8 cellular contexts compared by ENCODE assay signal in genomic region chr5:53479045-53479655, GRCh38. TPM values are rescaled to one million over a fixed set of nuclear protein-coding genes. Genes with fewer than 3 reads are reported as not detected.
A peak's percentile ranks its signal among the peaks of the same experiment; 100 is the strongest.
DNase-seq lines count a peak whose midpoint lies in the region; ATAC-seq and TF ChIP-seq lines count a peak whose summit lies in the region.

No MANE protein-coding gene starts in this region.

- CTCF ChIA-PET in naive thymus-derived CD4-positive, alpha-beta T cell (lab: Charles Lee): interaction anchor here (1.0 kb wide), 1 partner anchor 752 kb away, joined by 4 read pairs; no protein-coding TSS in a partner anchor

- H3K4me3 Mint-ChIP-seq in IgD-negative memory B cell: peak overlapping the region; percentile 82 to 98 (median 96)
- H3K4me3 Mint-ChIP-seq in chondrocyte (ENCODE audit: unreplicated experiment): peak overlapping the region; percentile 82
- peak overlapping the region; percentile 86 to 96 (median 92) for H3K4me3 Mint-ChIP-seq in naive thymus-derived CD4-positive, alpha-beta T cell

- H3K27ac ChIP-seq in BLaER1 treated with 17β-estradiol and CSF1 and Interleukin-3, amounts not matched to agents 10 nM and 100 nM: peak overlapping the region in 7 of 11 experiments; percentile 10 to 63 (median 53); a peak in 12 of 22 replicates
- no peak overlapping the region for H3K27ac ChIP-seq in naive thymus-derived CD4-positive, alpha-beta T cell (ENCODE audit: low read depth, low read length)

- H3K4me3 ChIP-seq in BLaER1 treated with 17β-estradiol and CSF1 and Interleukin-3, amounts not matched to agents 10 nM and 100 nM: peak overlapping the region; percentile 59 to 79 (median 66)
- H3K4me3 ChIP-seq in naive thymus-derived CD4-positive, alpha-beta T cell (ENCODE audit: low read length): peak overlapping the region; percentile 50

- peaks cover 16 to 45% (median 37%) of the 10 kb centered on the region in 10 experiments for H3K4me1 ChIP-seq in BLaER1 treated with 17β-estradiol and CSF1 and Interleukin-3, amounts not matched to agents 10 nM and 100 nM
- H3K4me1 ChIP-seq in naive thymus-derived CD4-positive, alpha-beta T cell (ENCODE audit: control insufficient read depth in 2 of 2, insufficient read depth in 2 of 2, low read length in 2 of 2): peaks cover 10 to 11% of the 10 kb centered on the region in 2 donors

- POLR2A ChIA-PET in naive thymus-derived CD4-positive, alpha-beta T cell (lab: Charles Lee): no interaction called here

- H3K36me3 Mint-ChIP-seq in IgD-negative memory B cell (peaks cover 2% of the 10 kb centered on the region), chondrocyte (ENCODE audit: low read depth) (no peaks in the 10 kb centered on the region)
- H3K36me3 Mint-ChIP-seq in naive thymus-derived CD4-positive, alpha-beta T cell: peaks cover 0 to 9% (median 4%) of the 10 kb centered on the region in 5 donors

- peak overlapping the region; percentile 40 to 78 (median 73); a peak in 21 of 22 replicates for H3K9ac ChIP-seq in BLaER1 treated with 17β-estradiol and CSF1 and Interleukin-3, amounts not matched to agents 10 nM and 100 nM

- no peak for TF ChIP-seq CTCF in chondrocyte (IDR thresholded peaks at IDR 0.05)

- H3K9me3 Mint-ChIP-seq in IgD-negative memory B cell (no peaks in the 10 kb centered on the region), chondrocyte (ENCODE audit: low read depth) (no peaks in the 10 kb centered on the region)
- H3K9me3 Mint-ChIP-seq in naive thymus-derived CD4-positive, alpha-beta T cell: peaks cover 0 to 5% (median 0%) of the 10 kb centered on the region in 11 donors

- peaks cover 0 to 27% (median 0%) of the 10 kb centered on the region in 11 experiments; a peak in 6 of 22 replicates for H4K20me1 ChIP-seq in BLaER1 treated with 17β-estradiol and CSF1 and Interleukin-3, amounts not matched to agents 10 nM and 100 nM

- H3K4me2 ChIP-seq in BLaER1 treated with 17β-estradiol and CSF1 and Interleukin-3, amounts not matched to agents 10 nM and 100 nM: peak overlapping the region; percentile 94 to 99 (median 98)

- no peak for DNase-seq in chondrocyte (ENCODE audit: low spot score)
- DNase-seq in naive thymus-derived CD4-positive, alpha-beta T cell: peak in 2 of 9 donors; percentile 4 to 9
- no peak for DNase-seq in NCI-H226
- no peak for DNase-seq in activated gamma-delta T cell treated with Interleukin-2 at 50 U/mL for 16 hours

- H3K36me3 ChIP-seq in BLaER1 treated with 17β-estradiol and CSF1 and Interleukin-3, amounts not matched to agents 10 nM and 100 nM: no peaks in the 10 kb centered on the region
- H3K36me3 ChIP-seq in naive thymus-derived CD4-positive, alpha-beta T cell (ENCODE audit: control insufficient read depth in 2 of 3, insufficient read depth in 3 of 3, low read length in 3 of 3): no peaks in the 10 kb centered on the region

- no peaks in the 10 kb centered on the region for H3K9me3 ChIP-seq in BLaER1 treated with 17β-estradiol and CSF1 and Interleukin-3, amounts not matched to agents 10 nM and 100 nM (replicated peaks in 1 of 11)
- H3K9me3 ChIP-seq in naive thymus-derived CD4-positive, alpha-beta T cell (ENCODE audit: control insufficient read depth in 2 of 3, low read length in 3 of 3): no peaks in the 10 kb centered on the region

- no peak for ATAC-seq in naive thymus-derived CD4-positive, alpha-beta T cell
- ATAC-seq in HG02759 (IDR thresholded peaks at IDR 0.05; ENCODE audit: unreplicated experiment): no peak
- ATAC-seq in GM21515 (IDR thresholded peaks at IDR 0.05; ENCODE audit: unreplicated experiment): no peak

- H3K4me1 Mint-ChIP-seq in IgD-negative memory B cell (peaks cover 16 to 24% (median 21%) of the 10 kb centered on the region in 3 donors), chondrocyte (ENCODE audit: low read depth) (peaks cover 36% of the 10 kb centered on the region)
- H3K4me1 Mint-ChIP-seq in naive thymus-derived CD4-positive, alpha-beta T cell: peaks cover 34 to 46% (median 41%) of the 10 kb centered on the region in 7 donors

- peaks cover 30 to 73% (median 63%) of the 10 kb centered on the region in 11 experiments for H3K27me3 ChIP-seq in BLaER1 treated with 17β-estradiol and CSF1 and Interleukin-3, amounts not matched to agents 10 nM and 100 nM
- H3K27me3 ChIP-seq in naive thymus-derived CD4-positive, alpha-beta T cell (ENCODE audit: control insufficient read depth in 2 of 2, insufficient read depth in 2 of 2, low read length in 2 of 2): peaks cover 0 to 13% of the 10 kb centered on the region in 2 donors

- no peak overlapping the region for H3K27ac Mint-ChIP-seq in IgD-negative memory B cell
- H3K27ac Mint-ChIP-seq in chondrocyte (ENCODE audit: unreplicated experiment): no peak overlapping the region
- H3K27ac Mint-ChIP-seq in naive thymus-derived CD4-positive, alpha-beta T cell: peak overlapping the region in 6 of 9 donors; percentile 6 to 47 (median 33)

- intact Hi-C loops in naive thymus-derived CD4-positive, alpha-beta T cell (cut with micrococcal nuclease): loop anchor here (2.0 to 5.0 kb wide), 6 partner anchors 512 to 1388 kb away; partner anchors contain the start of gene ARL15 (in 1 of the 2)

- peaks cover 47% of the 10 kb centered on the region for H3K27me3 Mint-ChIP-seq in IgD-negative memory B cell
- no peaks in the 10 kb centered on the region for H3K27me3 Mint-ChIP-seq in chondrocyte (ENCODE audit: low read depth)
- peaks cover 65 to 85% (median 71%) of the 10 kb centered on the region in 5 donors for H3K27me3 Mint-ChIP-seq in naive thymus-derived CD4-positive, alpha-beta T cell

RNA-seq across cellular contexts. Expression of gene FST, which starts 1.3 kb away (rescaled TPM):
- polyA plus RNA-seq in IgD-negative memory B cell: not detected
- 4.8 to 5.6 TPM (median 4.9 TPM) in 3 replicates for total RNA-seq in chondrocyte
- 1 to 10 TPM in 2 of 5 experiments, under 1 TPM in 2, not detected in 1; 0.34 to 1.1 (median 1.0) TPM for total RNA-seq in naive thymus-derived CD4-positive, alpha-beta T cell
- polyA plus RNA-seq in naive thymus-derived CD4-positive, alpha-beta T cell: 1 to 10 TPM in 1 of 2 donors, under 1 TPM in 1; 0.55 to 1.9 TPM

Comparison
In these comparisons a context has a peak if more than half of its experiments do, and no peak if none do; other contexts are left out.
1. H3K27ac Mint-ChIP-seq: peak in naive thymus-derived CD4-positive, alpha-beta T cell (6 of 9); none in IgD-negative memory B cell (0 of 3) and chondrocyte (single experiment).
2. Peak in every context shown above with its lines, with median percentiles within 50 percentile points of each other: H3K4me3 Mint-ChIP-seq.